37 cellular contexts compared by ENCODE assay signal in the genomic region with DNA sequence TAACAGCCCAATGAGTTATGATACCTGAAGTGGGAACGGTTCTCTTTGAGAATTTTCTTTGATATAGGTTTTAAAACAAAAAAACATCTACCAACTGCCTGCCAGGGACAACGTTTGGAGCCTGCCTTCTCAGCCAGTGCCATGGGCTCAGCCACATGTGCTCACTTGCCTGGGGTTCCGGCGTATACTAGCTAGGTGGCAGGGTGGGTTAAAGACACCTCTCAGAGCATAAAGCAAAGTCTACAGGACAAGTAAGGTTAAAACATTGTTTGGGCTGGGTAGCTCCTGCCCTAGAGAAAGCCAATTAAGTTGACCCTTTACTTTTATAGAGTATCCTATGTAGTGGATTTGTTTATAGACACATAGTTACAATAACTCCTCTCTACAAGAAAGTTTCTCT. TPM values are rescaled to one million over a fixed set of nuclear protein-coding genes. Genes with fewer than 3 reads are reported as not detected.
"Had no signal": no experiment of that assay in that cellular context is flagged by ENCODE, and none has a peak within 500 bp of the region (broad histone marks: within the 10 kb centered on the region; RNA-seq: fewer than 3 reads in every experiment).

No MANE protein-coding gene starts in this region.

- H3K36me3 ChIP-seq: brain microvascular endothelial cell, WERI-Rb-1 had no signal

- H3K9me3 Mint-ChIP-seq: activated CD4-positive, alpha-beta memory T cell treated with anti-CD3 and anti-CD28 coated beads, Interleukin-2, amount 10 ng/mL, durations not matched to agents 7 days and 5 days; activated CD4-positive, alpha-beta T cell treated with anti-CD3 and anti-CD28 coated beads, Interleukin-2, amount 10 ng/mL, durations not matched to agents 24 days and 14 days; activated T-cell treated with anti-CD3 and anti-CD28 coated beads, Interleukin-2, amount 50 U/mL, for 4 hours; activated T-helper 17 cell treated with anti-CD3 and anti-CD28 coated beads, Interleukin-2, amount 50 U/mL, for 72 hours; central memory CD8-positive, alpha-beta T cell; dendritic cell treated with granulocyte-macrophage colony-stimulating factor and Interleukin-4, amounts not matched to agents 40 ng/mL and 50 ng/mL, for 4 days; T-helper 2 cell treated with Interferon-gamma antibody and Interleukin-4, amounts not matched to agents 5 μg/mL and 100 μg/mL, for 36 hours had no signal

- ATAC-seq: activated CD4-positive, alpha-beta T cell treated with anti-CD3 and anti-CD28 coated beads for 36 hours; activated T-cell treated with anti-CD3 and anti-CD28 coated beads, Interleukin-2, amount 50 U/mL, for 4 hours; activated T-helper 17 cell treated with anti-CD3 and anti-CD28 coated beads, Interleukin-2, amount 50 U/mL, for 72 hours; gastroesophageal sphincter; heart right ventricle; T-helper 17 cell had no signal

- H3K9me3 ChIP-seq: esophagus squamous epithelium, gastroesophageal sphincter, heart right ventricle had no signal

- H3K27ac Mint-ChIP-seq: activated CD4-positive, alpha-beta memory T cell treated with anti-CD3 and anti-CD28 coated beads, Interleukin-2, amount 10 ng/mL, durations not matched to agents 7 days and 5 days; activated CD4-positive, alpha-beta T cell treated with anti-CD3 and anti-CD28 coated beads for 36 hours; activated CD4-positive, alpha-beta T cell treated with anti-CD3 and anti-CD28 coated beads, Interleukin-2, amount 10 ng/mL, durations not matched to agents 24 days and 14 days; activated naive CD8-positive, alpha-beta T cell; activated T-helper 17 cell treated with anti-CD3 and anti-CD28 coated beads, Interleukin-2, amount 50 U/mL, for 72 hours; dendritic cell treated with granulocyte-macrophage colony-stimulating factor and Interleukin-4, amounts not matched to agents 40 ng/mL and 50 ng/mL, for 4 days; T-helper 17 cell; T-helper 2 cell treated with Interferon-gamma antibody and Interleukin-4, amounts not matched to agents 5 μg/mL and 100 μg/mL, for 36 hours had no signal

- H3K4me1 Mint-ChIP-seq: activated CD4-positive, alpha-beta memory T cell treated with anti-CD3 and anti-CD28 coated beads, Interleukin-2, amount 10 ng/mL, durations not matched to agents 7 days and 5 days; activated CD4-positive, alpha-beta T cell treated with anti-CD3 and anti-CD28 coated beads for 36 hours; activated CD4-positive, alpha-beta T cell treated with anti-CD3 and anti-CD28 coated beads, Interleukin-2, amount 10 ng/mL, durations not matched to agents 24 days and 14 days; activated T-helper 17 cell treated with anti-CD3 and anti-CD28 coated beads, Interleukin-2, amount 50 U/mL, for 72 hours; central memory CD8-positive, alpha-beta T cell; T-helper 17 cell had no signal

- H3K4me1 ChIP-seq: esophagus squamous epithelium, gastroesophageal sphincter, heart right ventricle had no signal

- H3K4me3 ChIP-seq: coronary artery, dorsolateral prefrontal cortex, esophagus squamous epithelium, gastroesophageal sphincter, heart right ventricle had no signal

- H3K27me3 ChIP-seq: brain microvascular endothelial cell, esophagus squamous epithelium, gastroesophageal sphincter, heart right ventricle had no signal

- DNase-seq: activated CD4-positive, alpha-beta memory T cell treated with anti-CD3 and anti-CD28 coated beads, Interleukin-2, amount 10 ng/mL, durations not matched to agents 7 days and 5 days; activated CD4-positive, alpha-beta T cell treated with anti-CD3 and anti-CD28 coated beads for 36 hours; activated CD4-positive, alpha-beta T cell treated with anti-CD3 and anti-CD28 coated beads, Interleukin-2, amount 10 ng/mL, durations not matched to agents 24 days and 14 days; activated CD4-positive, CD25-positive, alpha-beta regulatory T cell; activated CD4-positive, CD25-positive, alpha-beta regulatory T cell treated with anti-CD3 and anti-CD28 coated beads, Interleukin-2, amount 50 U/mL, for 72 hours; activated CD8-positive, alpha-beta memory T cell treated with anti-CD3 and anti-CD28 coated beads, Interleukin-2, amount 50 U/mL, for 48 hours; activated effector memory CD4-positive, alpha-beta T cell treated with Interleukin-2 at 50 U/mL for 16 hours; activated gamma-delta T cell treated with Interleukin-2 at 50 U/mL for 16 hours; activated naive CD4-positive, alpha-beta T cell treated with anti-CD3 and anti-CD28 coated beads, Interleukin-2, amount 50 U/mL, for 16 hours; activated naive CD4-positive, alpha-beta T cell treated with Interleukin-2 at 50 U/mL for 16 hours; activated T-cell treated with anti-CD3 and anti-CD28 coated beads, Interleukin-2, amount 50 U/mL, for 4 hours; amniotic stem cell; anterior cingulate cortex; brain microvascular endothelial cell; dorsolateral prefrontal cortex; effector memory CD4-positive, alpha-beta T cell; erythroblast; esophagus squamous epithelium; foreskin melanocyte; heart right ventricle; T-helper 1 cell; T-helper 17 cell; T1000; WERI-Rb-1 had no signal

- H3K27ac ChIP-seq: brain microvascular endothelial cell, coronary artery, dorsolateral prefrontal cortex, esophagus squamous epithelium, gastroesophageal sphincter, heart right ventricle, WERI-Rb-1 had no signal

- H3K27me3 Mint-ChIP-seq: activated CD4-positive, alpha-beta T cell treated with anti-CD3 and anti-CD28 coated beads for 36 hours; activated CD4-positive, alpha-beta T cell treated with anti-CD3 and anti-CD28 coated beads, Interleukin-2, amount 10 ng/mL, durations not matched to agents 24 days and 14 days; activated naive CD8-positive, alpha-beta T cell; activated T-helper 17 cell treated with anti-CD3 and anti-CD28 coated beads, Interleukin-2, amount 50 U/mL, for 72 hours; central memory CD8-positive, alpha-beta T cell; T-helper 17 cell had no signal

- H3K4me3 Mint-ChIP-seq: activated CD4-positive, alpha-beta memory T cell treated with anti-CD3 and anti-CD28 coated beads, Interleukin-2, amount 10 ng/mL, durations not matched to agents 7 days and 5 days; activated CD4-positive, alpha-beta T cell treated with anti-CD3 and anti-CD28 coated beads for 36 hours; activated CD4-positive, alpha-beta T cell treated with anti-CD3 and anti-CD28 coated beads, Interleukin-2, amount 10 ng/mL, durations not matched to agents 24 days and 14 days; activated naive CD8-positive, alpha-beta T cell; activated T-cell treated with anti-CD3 and anti-CD28 coated beads, Interleukin-2, amount 50 U/mL, for 4 hours; activated T-helper 17 cell treated with anti-CD3 and anti-CD28 coated beads, Interleukin-2, amount 50 U/mL, for 72 hours; central memory CD8-positive, alpha-beta T cell; dendritic cell treated with granulocyte-macrophage colony-stimulating factor and Interleukin-4, amounts not matched to agents 40 ng/mL and 50 ng/mL, for 4 days; T-helper 17 cell; T-helper 2 cell treated with Interferon-gamma antibody and Interleukin-4, amounts not matched to agents 5 μg/mL and 100 μg/mL, for 36 hours had no signal

RNA-seq across cellular contexts. Expression of a gene that starts 38.0 kb away (rescaled TPM):
- total RNA-seq: activated CD4-positive, alpha-beta memory T cell treated with anti-CD3 and anti-CD28 coated beads, Interleukin-2, amount 10 ng/mL, durations not matched to agents 7 days and 5 days; activated CD4-positive, alpha-beta T cell treated with anti-CD3 and anti-CD28 coated beads for 36 hours; activated CD4-positive, alpha-beta T cell treated with anti-CD3 and anti-CD28 coated beads, Interleukin-2, amount 10 ng/mL, durations not matched to agents 24 days and 14 days; activated T-cell treated with anti-CD3 and anti-CD28 coated beads, Interleukin-2, amount 50 U/mL, for 4 hours; activated T-helper 17 cell treated with anti-CD3 and anti-CD28 coated beads, Interleukin-2, amount 50 U/mL, for 72 hours; astrocyte; bronchial epithelial cell; cardiac septum; esophagus squamous epithelium; fibroblast of lung; fibroblast of villous mesenchyme; glomerular endothelial cell; T-helper 17 cell had no signal
- polyA plus RNA-seq: fibroblast of lung had no signal
